Comparison of ENCODE assay signal across 9 cellular contexts in genomic region chr14:76203086-76204001, GRCh38. TPM values are rescaled to one million over a fixed set of nuclear protein-coding genes. Genes with fewer than 3 reads are reported as not detected.
DNase-seq lines count a peak whose midpoint lies in the region; ATAC-seq lines count a peak whose summit lies in the region.
"Had no signal": no experiment of that assay in that cellular context is flagged by ENCODE, and none has a peak within 500 bp of the region (broad histone marks: within the 10 kb centered on the region; RNA-seq: fewer than 3 reads in every experiment).

No MANE protein-coding gene starts in this region.

- H3K27me3 Mint-ChIP-seq in stimulated activated memory B cell treated with anti-CD40 and anti-IgM and Interleukin-4, amounts not matched to agents 10 μg/mL and 1 μg/mL and 100 μg/mL, for 72 hours: no peaks in the 10 kb centered on the region
- H3K27me3 Mint-ChIP-seq: activated naive CD8-positive, alpha-beta T cell treated with anti-CD3 and anti-CD28 coated beads, Interleukin-2, amount 10 ng/mL, durations not matched to agents 7 days and 5 days had no signal

- H3K9me3 Mint-ChIP-seq in stimulated activated memory B cell treated with anti-CD40 and anti-IgM and Interleukin-4, amounts not matched to agents 10 μg/mL and 1 μg/mL and 100 μg/mL, for 72 hours: no peaks in the 10 kb centered on the region
- H3K9me3 Mint-ChIP-seq: activated naive CD8-positive, alpha-beta T cell treated with anti-CD3 and anti-CD28 coated beads, Interleukin-2, amount 10 ng/mL, durations not matched to agents 7 days and 5 days had no signal

- DNase-seq in AG08396 (ENCODE audit: low spot score) (peak; percentile 88), nucleus accumbens (lab: John Stamatoyannopoulos, UW) (no peak), H7 (no peak), T-helper 1 cell (no peak)
- DNase-seq: activated naive CD8-positive, alpha-beta T cell treated with anti-CD3 and anti-CD28 coated beads, Interleukin-2, amount 10 ng/mL, durations not matched to agents 7 days and 5 days had no signal

- no peak overlapping the region for H3K4me3 ChIP-seq in H7 (ENCODE audit: insufficient read depth, low read depth, low read length)

- peak overlapping the region; percentile 63 for H3K27ac Mint-ChIP-seq in stimulated activated memory B cell treated with anti-CD40 and anti-IgM and Interleukin-4, amounts not matched to agents 10 μg/mL and 1 μg/mL and 100 μg/mL, for 72 hours
- H3K27ac Mint-ChIP-seq: activated naive CD8-positive, alpha-beta T cell treated with anti-CD3 and anti-CD28 coated beads, Interleukin-2, amount 10 ng/mL, durations not matched to agents 7 days and 5 days had no signal

- H3K36me3 ChIP-seq in H7 (replicated peaks; ENCODE audit: control insufficient read depth, insufficient read depth, low read length): peaks cover 6% of the 10 kb centered on the region

- H3K4me3 Mint-ChIP-seq in stimulated activated memory B cell treated with anti-CD40 and anti-IgM and Interleukin-4, amounts not matched to agents 10 μg/mL and 1 μg/mL and 100 μg/mL, for 72 hours: no peak overlapping the region
- H3K4me3 Mint-ChIP-seq: activated naive CD8-positive, alpha-beta T cell treated with anti-CD3 and anti-CD28 coated beads, Interleukin-2, amount 10 ng/mL, durations not matched to agents 7 days and 5 days had no signal

- ATAC-seq in GM19035 (IDR thresholded peaks at IDR 0.05; ENCODE audit: unreplicated experiment) (peak; percentile 70), HG03520 (IDR thresholded peaks at IDR 0.05; ENCODE audit: unreplicated experiment) (peak; percentile 57), esophagus mucosa (peak; percentile 97)
- ATAC-seq in stimulated activated memory B cell treated with anti-CD40 and anti-IgM and Interleukin-4, amounts not matched to agents 10 μg/mL and 1 μg/mL and 100 μg/mL, for 72 hours: peak; percentile 82

- H3K36me3 Mint-ChIP-seq in stimulated activated memory B cell treated with anti-CD40 and anti-IgM and Interleukin-4, amounts not matched to agents 10 μg/mL and 1 μg/mL and 100 μg/mL, for 72 hours: peaks cover 65% of the 10 kb centered on the region

- no peaks in the 10 kb centered on the region for H3K27me3 ChIP-seq in H7 (ENCODE audit: control insufficient read depth, insufficient read depth, low read length)

- H3K4me1 Mint-ChIP-seq in stimulated activated memory B cell treated with anti-CD40 and anti-IgM and Interleukin-4, amounts not matched to agents 10 μg/mL and 1 μg/mL and 100 μg/mL, for 72 hours: peaks cover 14% of the 10 kb centered on the region

RNA-seq across cellular contexts. Expression of gene GPATCH2L, which starts 51.6 kb away (rescaled TPM):
- 17.5 TPM for total RNA-seq in esophagus mucosa
- total RNA-seq in H7 (2014; rRNA removed; shearing (Covaris generic)): 43.1 and 46.0 TPM in 2 replicates
